ENCODE assay signal across 1 cellular context in the genomic region with DNA sequence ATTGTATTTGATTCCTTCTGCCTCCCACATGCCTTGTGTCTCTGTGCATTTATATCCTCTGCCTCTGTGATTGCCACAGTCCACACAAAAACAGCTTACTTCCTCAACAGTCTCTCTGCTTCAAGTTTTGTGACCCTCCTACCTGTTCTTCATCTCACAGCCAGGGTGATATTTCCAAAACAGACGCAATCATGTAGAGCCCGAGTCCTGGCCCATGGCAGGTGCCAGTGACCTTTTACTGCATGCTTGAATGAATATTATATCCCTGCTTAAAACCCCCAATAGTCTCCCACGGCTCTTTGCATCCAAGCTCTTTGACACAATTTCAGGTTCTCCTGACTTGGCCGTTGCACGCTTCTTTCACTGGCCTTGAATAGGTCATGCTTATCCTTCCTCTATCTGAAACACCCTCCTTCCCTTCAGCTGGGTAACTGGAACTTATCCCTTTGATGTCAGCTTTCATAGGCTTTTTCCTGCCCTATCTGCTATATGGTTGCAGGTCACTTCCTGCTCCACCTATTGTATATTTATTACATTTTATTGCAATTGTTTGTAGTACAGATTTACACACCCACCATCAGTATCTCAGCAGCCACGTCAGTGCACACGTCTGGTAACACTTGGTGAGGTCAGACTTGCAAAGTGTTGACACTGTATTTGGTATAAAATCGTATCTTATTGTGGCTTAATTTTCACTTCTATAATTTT.
TF ChIP-seq lines count a peak whose summit lies in the region.

No MANE protein-coding gene starts in this region.

TF ChIP-seq in HepG2, 621 proteins besides CTCF, POLR2A, EP300 and RAD21:
- no peak for TF ChIP-seq SOX13 (IDR thresholded peaks at IDR 0.05)
- no peak for TF ChIP-seq SOX13 (CRISPR knock-in tag; conservative IDR thresholded peaks at IDR 0.05 in 1 of 2, IDR thresholded peaks at IDR 0.05 in 1 of 2)
- peak; percentile 93; the same call in 1 of the 2 replicates for TF ChIP-seq ZNF724P (CRISPR knock-in tag; IDR thresholded peaks at IDR 0.05; ENCODE audit: borderline replicate concordance)
